In the genomic region with DNA sequence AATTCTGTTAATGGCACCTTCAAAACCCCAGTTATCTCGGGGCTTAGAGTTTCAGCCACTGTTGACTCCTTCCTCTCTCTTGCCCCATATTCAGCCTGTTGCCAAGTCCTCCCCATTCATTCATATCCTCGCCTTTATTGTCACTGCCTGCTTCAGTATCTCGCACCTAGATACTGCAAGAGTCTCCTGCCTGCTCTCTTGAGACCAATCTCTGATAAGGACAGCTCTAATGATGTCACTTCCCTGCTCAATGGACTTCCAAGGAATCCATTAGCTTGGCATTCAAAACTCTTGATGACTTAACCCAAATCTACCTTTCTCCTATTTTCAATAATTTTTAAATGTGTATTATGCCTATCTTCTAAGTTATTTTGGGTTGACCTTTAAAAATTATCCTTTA, we compare ENCODE assay signal across 8 cellular contexts. TPM values are rescaled to one million over a fixed set of nuclear protein-coding genes. Genes with fewer than 3 reads are reported as not detected.
A peak's percentile ranks its signal among the peaks of the same experiment; 100 is the strongest.
DNase-seq lines count a peak whose midpoint lies in the region; ATAC-seq and TF ChIP-seq lines count a peak whose summit lies in the region.

No MANE protein-coding gene starts in this region.

- no peak for TF ChIP-seq CTCF in Loucy (conservative IDR thresholded peaks at IDR 0.05; ENCODE audit: low read length)
- TF ChIP-seq CTCF in coronary artery (IDR thresholded peaks at IDR 0.05), result no peak

- H3K4me1 ChIP-seq in BLaER1 (peaks cover 18% of the 10 kb centered on the region), Loucy (ENCODE audit: insufficient read depth, low read length, poor library complexity, severe bottlenecking) (peaks cover 12% of the 10 kb centered on the region)

- no peak overlapping the region for H3K27ac ChIP-seq in BLaER1
- peak overlapping the region; percentile 81 to 96 for H3K27ac ChIP-seq in coronary artery

- H3K36me3 ChIP-seq in BLaER1 (no peaks in the 10 kb centered on the region), Loucy (ENCODE audit: insufficient read depth, low read length) (no peaks in the 10 kb centered on the region)

- no peaks in the 10 kb centered on the region for H3K9me2 ChIP-seq in Loucy (replicated peaks; ENCODE audit: low read depth, low read length)

- ATAC-seq in natural killer cell treated with Interleukin-12 subunit alpha and Interleukin-12 subunit beta and Interleukin-15 and Interleukin-18, amount 100 ng/mL, for 72 hours, result no peak
- no peak for ATAC-seq in HG03469 (IDR thresholded peaks at IDR 0.05; ENCODE audit: unreplicated experiment)
- ATAC-seq in activated CD4-positive, CD25-positive, alpha-beta regulatory T cell treated with anti-CD3 and anti-CD28 coated beads, Interleukin-2, amount 50 U/mL, for 24 hours, result no peak
- ATAC-seq in GM19452 (IDR thresholded peaks at IDR 0.05; ENCODE audit: unreplicated experiment), result no peak

- H3K4me3 ChIP-seq in BLaER1 (peak overlapping the region; percentile 73), Loucy (ENCODE audit: low read length, poor library complexity, severe bottlenecking) (peak overlapping the region; percentile 89), coronary artery (peak overlapping the region; percentile 85)

- H3K4me1 Mint-ChIP-seq in natural killer cell treated with Interleukin-12 subunit alpha and Interleukin-12 subunit beta and Interleukin-15 and Interleukin-18, amount 100 ng/mL, for 72 hours (ENCODE audit: low read depth in 2 of 2), result peaks cover 0 to 12% of the 10 kb centered on the region in 2 donors

- H3K9me3 ChIP-seq in BLaER1 (peaks cover 7% of the 10 kb centered on the region), Loucy (ENCODE audit: insufficient read depth, low read depth, low read length) (no peaks in the 10 kb centered on the region)

- no peak overlapping the region for H2AFZ ChIP-seq in Loucy (ENCODE audit: low read length)

- H3K4me2 ChIP-seq in BLaER1 (peak overlapping the region; percentile 79), Loucy (ENCODE audit: low read depth, low read length, poor library complexity, severe bottlenecking) (peak overlapping the region; percentile 71)

- peaks cover 8% of the 10 kb centered on the region; the same call in 1 of the 2 replicates for H4K20me1 ChIP-seq in BLaER1
- H4K20me1 ChIP-seq in Loucy (ENCODE audit: insufficient read depth, low read length, poor library complexity, severe bottlenecking), result peaks cover 11% of the 10 kb centered on the region

- H3K9ac ChIP-seq in BLaER1 (no peak overlapping the region), Loucy (ENCODE audit: low read depth, low read length, poor library complexity, severe bottlenecking) (peak overlapping the region; percentile 66)

- DNase-seq in coronary artery (ENCODE audit: low spot score), result no peak
- DNase-seq in natural killer cell treated with Interleukin-12 subunit alpha and Interleukin-12 subunit beta and Interleukin-15 and Interleukin-18, amount 100 ng/mL, for 72 hours (ENCODE audit: low spot score), result no peak
- no peak for DNase-seq in GM03348 (ENCODE audit: low spot score)

- no peaks in the 10 kb centered on the region for H3K36me3 Mint-ChIP-seq in natural killer cell treated with Interleukin-12 subunit alpha and Interleukin-12 subunit beta and Interleukin-15 and Interleukin-18, amount 100 ng/mL, for 72 hours

- peaks cover 0 to 12% of the 10 kb centered on the region in 2 donors for H3K27me3 Mint-ChIP-seq in natural killer cell treated with Interleukin-12 subunit alpha and Interleukin-12 subunit beta and Interleukin-15 and Interleukin-18, amount 100 ng/mL, for 72 hours

- H3K27me3 ChIP-seq in BLaER1, result no peaks in the 10 kb centered on the region
- H3K27me3 ChIP-seq in Loucy (ENCODE audit: insufficient read depth, low read length, poor library complexity, severe bottlenecking), result no peaks in the 10 kb centered on the region

- H3K9me3 Mint-ChIP-seq in natural killer cell treated with Interleukin-12 subunit alpha and Interleukin-12 subunit beta and Interleukin-15 and Interleukin-18, amount 100 ng/mL, for 72 hours, result no peaks in the 10 kb centered on the region

- no peak overlapping the region for H3K27ac Mint-ChIP-seq in natural killer cell treated with Interleukin-12 subunit alpha and Interleukin-12 subunit beta and Interleukin-15 and Interleukin-18, amount 100 ng/mL, for 72 hours

- H3F3A ChIP-seq in Loucy (ENCODE audit: low read depth), result no peaks in the 10 kb centered on the region

- H3K4me3 Mint-ChIP-seq in natural killer cell treated with Interleukin-12 subunit alpha and Interleukin-12 subunit beta and Interleukin-15 and Interleukin-18, amount 100 ng/mL, for 72 hours, result peak overlapping the region; percentile 91

- H3K79me2 ChIP-seq in Loucy (ENCODE audit: insufficient read depth, low read length), result peaks cover 25% of the 10 kb centered on the region

RNA-seq across cellular contexts. Expression of gene UBE2A, which starts 1.1 kb away (rescaled TPM):
- total RNA-seq in natural killer cell treated with Interleukin-12 subunit alpha and Interleukin-12 subunit beta and Interleukin-15 and Interleukin-18, amount 100 ng/mL, for 72 hours, result 10 to 100 TPM; 58.3 to 60.0 TPM

RNA-seq across cellular contexts. Expression of gene STEEP1, which starts 8.0 kb away (rescaled TPM):
- total RNA-seq in natural killer cell treated with Interleukin-12 subunit alpha and Interleukin-12 subunit beta and Interleukin-15 and Interleukin-18, amount 100 ng/mL, for 72 hours, result 10 to 100 TPM; 20.8 to 24.2 TPM

RNA-seq across cellular contexts. Expression of gene NKRF, which starts 33.0 kb away (rescaled TPM):
- total RNA-seq in natural killer cell treated with Interleukin-12 subunit alpha and Interleukin-12 subunit beta and Interleukin-15 and Interleukin-18, amount 100 ng/mL, for 72 hours, result 10 to 100 TPM; 15.8 to 24.4 TPM
